ENCODE assay signal across 10 cellular contexts in genomic region chr3:52091566-52092290, GRCh38. TPM values are rescaled to one million over a fixed set of nuclear protein-coding genes. Genes with fewer than 3 reads are reported as not detected.
A peak's percentile ranks its signal among the peaks of the same experiment; 100 is the strongest.
DNase-seq lines count a peak whose midpoint lies in the region; ATAC-seq and TF ChIP-seq lines count a peak whose summit lies in the region.
"Had no signal": no experiment of that assay in that cellular context is flagged by ENCODE, and none has a peak within 500 bp of the region (broad histone marks: within the 10 kb centered on the region; RNA-seq: fewer than 3 reads in every experiment).

No MANE protein-coding gene starts in this region.

- H3K27me3 ChIP-seq in adipocyte (replicated peaks; ENCODE audit: control insufficient read depth, insufficient read depth, low read length) (no peaks in the 10 kb centered on the region), right atrium auricular region (no peaks in the 10 kb centered on the region), sigmoid colon (no peaks in the 10 kb centered on the region)

- intact Hi-C loops in sigmoid colon (cut with DNase I), result no loop called here

- H3K27ac ChIP-seq in right atrium auricular region (peak overlapping the region; percentile 58 to 78), sigmoid colon (no peak overlapping the region)
- H3K27ac ChIP-seq: prostate gland had no signal

- TF ChIP-seq CTCF in right atrium auricular region (IDR thresholded peaks at IDR 0.05) (no peak), sigmoid colon (IDR thresholded peaks at IDR 0.05) (no peak)

- WGBS in sigmoid colon, 2 donors, result 91 to 94% methylated on average over 6 of the region's 6 CpGs

- H3K9me3 ChIP-seq in adipocyte (ENCODE audit: control insufficient read depth, low read length), result no peaks in the 10 kb centered on the region
- H3K9me3 ChIP-seq in right atrium auricular region, result no peaks in the 10 kb centered on the region
- no peaks in the 10 kb centered on the region for H3K9me3 ChIP-seq in sigmoid colon
- H3K9me3 ChIP-seq: prostate gland had no signal

- H3K36me3 ChIP-seq in adipocyte (ENCODE audit: control insufficient read depth, insufficient read depth, low read length, severe bottlenecking) (no peaks in the 10 kb centered on the region), right atrium auricular region (no peaks in the 10 kb centered on the region), sigmoid colon (no peaks in the 10 kb centered on the region)
- H3K36me3 ChIP-seq: prostate gland had no signal

- H3K4me1 ChIP-seq in adipocyte (ENCODE audit: control insufficient read depth, insufficient read depth, low read length) (peaks cover 48% of the 10 kb centered on the region), right atrium auricular region (peaks cover 0 to 64% of the 10 kb centered on the region in 2 donors), sigmoid colon (peaks cover 0 to 22% (median 16%) of the 10 kb centered on the region in 4 donors)
- H3K4me1 ChIP-seq: prostate gland had no signal

- H3K4me3 ChIP-seq in adipocyte (ENCODE audit: low read length), result no peak overlapping the region
- no peak overlapping the region for H3K4me3 ChIP-seq in right atrium auricular region
- no peak overlapping the region for H3K4me3 ChIP-seq in sigmoid colon
- H3K4me3 ChIP-seq: prostate gland had no signal

- ATAC-seq in HG02623 (IDR thresholded peaks at IDR 0.05; ENCODE audit: unreplicated experiment) (no peak), GM18867 (IDR thresholded peaks at IDR 0.05; ENCODE audit: unreplicated experiment) (no peak)

- no peak for TF ChIP-seq POLR2A in sigmoid colon (IDR thresholded peaks at IDR 0.05)

- H3K9ac ChIP-seq in adipocyte (ENCODE audit: low read length), result peak overlapping the region; percentile 65

- DNase-seq in EH (ENCODE audit: low read depth), result peak; percentile 61
- DNase-seq in adipocyte (ENCODE audit: low read depth), result no peak
- no peak for DNase-seq in right atrium auricular region (ENCODE audit: low spot score)
- DNase-seq in sigmoid colon, result peak; percentile 46
- no peak for DNase-seq in NCI-H748 (lab: John Stamatoyannopoulos, UW; ENCODE audit: unreplicated experiment)
- DNase-seq in SK-N-DZ (ENCODE audit: low spot score), result no peak
- DNase-seq: activated T-cell treated with anti-CD3 and anti-CD28 coated beads, Interleukin-2, amount 50 U/mL, for 1 hour had no signal

- TF ChIP-seq EP300 in sigmoid colon (IDR thresholded peaks at IDR 0.05), result no peak

RNA-seq across cellular contexts. Expression of gene DUSP7, which starts 35.4 kb away (rescaled TPM):
- 10 to 100 TPM; 17.7 to 33.7 TPM for total RNA-seq in right atrium auricular region
- 1 to 10 TPM; 6.3 to 7.5 (median 7.0) TPM for total RNA-seq in sigmoid colon
- 1 to 10 TPM; 3.0 to 7.6 (median 4.2) TPM for polyA plus RNA-seq in sigmoid colon
- polyA plus RNA-seq in SK-N-DZ (2014; cell fraction: cytosol; rRNA removed), result 10.7 and 12.3 TPM in 2 replicates
- 7.5 and 9.8 TPM in 2 replicates for polyA plus RNA-seq in SK-N-DZ (2014; cell fraction: nucleus; rRNA removed)

Comparison
In these comparisons a context has a peak if more than half of its experiments do, and no peak if none do; other contexts are left out.
1. DNase-seq: peak in EH (single experiment) and sigmoid colon (single experiment); none in adipocyte (single experiment), right atrium auricular region (single experiment), NCI-H748 (single experiment) and SK-N-DZ (single experiment).
2. H3K27ac ChIP-seq: peak in right atrium auricular region (2 of 2); none in sigmoid colon (0 of 4).